In genomic region chr6:163287626-163288025, GRCh38 we compare ENCODE assay signal across 25 cellular contexts.
DNase-seq lines count a peak whose midpoint lies in the region; ATAC-seq, FAIRE-seq and TF ChIP-seq lines count a peak whose summit lies in the region.
"Had no signal": no experiment of that assay in that cellular context is flagged by ENCODE, and none has a peak within 500 bp of the region (broad histone marks: within the 10 kb centered on the region; RNA-seq: fewer than 3 reads in every experiment).

No MANE protein-coding gene starts in this region.

- H3K23ac ChIP-seq in neuronal stem cell (ENCODE audit: low read depth, low read length, poor library complexity): no peak overlapping the region

- H2BK120ac ChIP-seq in neuronal stem cell (ENCODE audit: low read depth, low read length): no peak overlapping the region

- H3K9me3 ChIP-seq in heart left ventricle: no peaks in the 10 kb centered on the region
- peaks cover 0 to 2% of the 10 kb centered on the region in 2 donors for H3K9me3 ChIP-seq in neuronal stem cell (replicated peaks in 1 of 2; ENCODE audit: control insufficient read depth in 2 of 2, insufficient read depth in 1 of 2, low read depth in 1 of 2, low read length in 2 of 2)
- H3K9me3 ChIP-seq in HepG2 (ENCODE audit: low read length): no peaks in the 10 kb centered on the region
- H3K9me3 ChIP-seq: BLaER1 had no signal

- no peak overlapping the region for H3K4ac ChIP-seq in neuronal stem cell (ENCODE audit: low read length)

- POLR2A ChIA-PET in HepG2 (lab: Yijun Ruan, JAX): no interaction called here

- CTCF ChIA-PET in HepG2 (lab: Yijun Ruan, JAX; ENCODE audit: low intra/inter-chr PET ratio, low total read pairs): no interaction called here

- H2BK5ac ChIP-seq in neuronal stem cell (ENCODE audit: low read length): peak overlapping the region; percentile 16

- no peak for TF ChIP-seq RAD21 in HepG2 (CRISPR knock-in tag; IDR thresholded peaks at IDR 0.05)

- H3K14ac ChIP-seq in neuronal stem cell (ENCODE audit: low read length): no peak overlapping the region

- no peak overlapping the region for H2AK5ac ChIP-seq in neuronal stem cell (ENCODE audit: low read depth, low read length)

- H3K18ac ChIP-seq in neuronal stem cell (ENCODE audit: low read length): no peak overlapping the region

- H3K79me2 ChIP-seq in HepG2 (ENCODE audit: insufficient read depth, low read length): no peaks in the 10 kb centered on the region

- FAIRE-seq in HepG2 (lab: Jason Lieb, UNC): no peak
- FAIRE-seq: D721Med, G401.6, HTR-8/SVneo had no signal

- TF ChIP-seq CTCF in heart left ventricle (IDR thresholded peaks at IDR 0.05): no peak
- no peak for TF ChIP-seq CTCF in HepG2 (CRISPR knock-in tag; IDR thresholded peaks at IDR 0.05)

- H2BK15ac ChIP-seq in neuronal stem cell (ENCODE audit: low read length): no peak overlapping the region

- no peaks in the 10 kb centered on the region for H3K79me1 ChIP-seq in neuronal stem cell (ENCODE audit: low read depth, low read length)

- H3K36me3 ChIP-seq in heart left ventricle (no peaks in the 10 kb centered on the region), neuronal stem cell (replicated peaks in 1 of 2; ENCODE audit: control insufficient read depth in 2 of 2, insufficient read depth in 2 of 2, low read length in 2 of 2) (no peaks in the 10 kb centered on the region), HepG2 (replicated peaks in 1 of 2; ENCODE audit: control insufficient read depth in 1 of 2, insufficient read depth in 2 of 2, low read length in 2 of 2) (no peaks in the 10 kb centered on the region)
- H3K36me3 ChIP-seq: BLaER1 had no signal

- 95 to 99% (median 97%) methylated on average over 8 of the region's 8 CpGs for WGBS in heart left ventricle, 4 donors
- WGBS in neuronal stem cell (ENCODE audit: extremely low coverage in 2 of 2, insufficient read length in 2 of 2, insufficient replicate concordance in 1 of 2), 2 donors: no CpG with 5 or more reads among the region's 8 CpGs
- 67% methylated on average over 8 of the region's 8 CpGs for WGBS in HepG2 (ENCODE audit: low lambda C conversion rate)

- H3K27me3 ChIP-seq in heart left ventricle (no peaks in the 10 kb centered on the region), neuronal stem cell (ENCODE audit: control insufficient read depth in 3 of 3, insufficient read depth in 3 of 3, low read depth in 1 of 3, low read length in 3 of 3) (no peaks in the 10 kb centered on the region), HepG2 (ENCODE audit: control insufficient read depth in 1 of 2, insufficient read depth in 2 of 2, low read length in 2 of 2) (peaks cover 2 to 13% of the 10 kb centered on the region in 2 experiments; a peak in 4 of 5 replicates)
- H3K27me3 ChIP-seq: BLaER1 had no signal

- DNase-seq in heart left ventricle (no peak), Right ventricle myocardium inferior (ENCODE audit: missing footprints) (no peak), astrocyte of the hippocampus (ENCODE audit: low read depth, low spot score) (peak; percentile 53), neuronal stem cell (ENCODE audit: low spot score) (no peak), NCI-H774 (lab: John Stamatoyannopoulos, UW) (no peak), HepG2 (ENCODE audit: low spot score) (no peak)
- DNase-seq: CD4-positive, CD25-positive, alpha-beta regulatory T cell; DMS53; H7; KBM-7; MV-4-11; NCI-H1105; NCI-H1436 treated with DMSO at 0.1 percent for 48 hours; NCI-H187 treated with DMSO at 0.1 percent for 48 hours; NCI-H446 treated with DMSO at 0.1 percent for 48 hours; NCI-H526; SIG-M5 had no signal

- no peak overlapping the region for H2AFZ ChIP-seq in neuronal stem cell (ENCODE audit: low read length)
- H2AFZ ChIP-seq in HepG2 (ENCODE audit: low read length): no peak overlapping the region

- no peak overlapping the region for H4K91ac ChIP-seq in neuronal stem cell (ENCODE audit: low read depth, low read length, poor library complexity)

- no peak overlapping the region for H3K9ac ChIP-seq in neuronal stem cell (ENCODE audit: low read depth, low read length, poor library complexity)
- H3K9ac ChIP-seq in HepG2 (ENCODE audit: insufficient read depth, low read depth, low read length): no peak overlapping the region
- H3K9ac ChIP-seq: BLaER1 had no signal

- no peak overlapping the region for H3K4me2 ChIP-seq in neuronal stem cell (ENCODE audit: insufficient read depth, low read length, poor library complexity, severe bottlenecking)
- no peak overlapping the region for H3K4me2 ChIP-seq in HepG2 (ENCODE audit: low read depth, low read length)
- H3K4me2 ChIP-seq: BLaER1 had no signal

- H3K4me1 ChIP-seq in heart left ventricle (peaks cover 0 to 15% (median 1%) of the 10 kb centered on the region in 12 donors), neuronal stem cell (ENCODE audit: control insufficient read depth in 2 of 2, insufficient read depth in 1 of 2, low read depth in 1 of 2, low read length in 2 of 2) (peaks cover 0 to 2% of the 10 kb centered on the region in 2 donors), HepG2 (ENCODE audit: insufficient read depth, low read length) (no peaks in the 10 kb centered on the region)
- H3K4me1 ChIP-seq: BLaER1 had no signal

- no peak for TF ChIP-seq POLR2A in heart left ventricle (IDR thresholded peaks at IDR 0.05)
- no peak for TF ChIP-seq POLR2A in HepG2 (IDR thresholded peaks at IDR 0.05; ENCODE audit: insufficient read depth in 1 of 2, low read depth in 2 of 2, low read length in 2 of 2)

- H2BK12ac ChIP-seq in neuronal stem cell (ENCODE audit: low read length): no peak overlapping the region

- H3K4me3 ChIP-seq in heart left ventricle: no peak overlapping the region
- no peak overlapping the region for H3K4me3 ChIP-seq in neuronal stem cell (ENCODE audit: low read length in 2 of 2)
- H3K4me3 ChIP-seq in HepG2 (replicated peaks in 1 of 3; ENCODE audit: insufficient read depth in 1 of 3, low read depth in 2 of 3, low read length in 3 of 3): no peak overlapping the region
- H3K4me3 ChIP-seq: BLaER1, SK-N-MC had no signal

- H4K8ac ChIP-seq in neuronal stem cell (ENCODE audit: low read depth, low read length): no peak overlapping the region

- H3K27ac ChIP-seq in heart left ventricle (peak overlapping the region in 10 of 12 donors; percentile 56 to 86 (median 84)), neuronal stem cell (replicated peaks; ENCODE audit: low read length) (no peak overlapping the region), HepG2 (ENCODE audit: extremely low read length, insufficient read depth, low read length) (no peak overlapping the region)
- H3K27ac ChIP-seq: BLaER1, RWPE1, SK-N-MC had no signal

- no peak for ATAC-seq in heart left ventricle
- ATAC-seq in Right ventricle myocardium inferior: no peak
- no peak for ATAC-seq in HG03442 (IDR thresholded peaks at IDR 0.05; ENCODE audit: unreplicated experiment)
- ATAC-seq in HepG2: no peak
- ATAC-seq: Panc1 had no signal

- BruUV-seq in HepG2 (replicated peaks; lab: Mats Ljungman, UMichigan): no TSS peak

- in situ Hi-C loops in HepG2 (cut with HindIII; ENCODE audit: extremely low pct_ligation_motif_present, low pct_unique_long_range_greater_than_20kb): no loop called here

- no peaks in the 10 kb centered on the region for H4K20me1 ChIP-seq in HepG2 (ENCODE audit: insufficient read depth, low read length)
- H4K20me1 ChIP-seq: BLaER1 had no signal

- intact Hi-C loops in heart left ventricle (cut with DNase I) (loop anchor here in 2 of 10 donors (5.0 to 10.0 kb wide), 2 partner anchors 75 to 127 kb away; partner anchors contain the start of gene QKI (in 1 of the 2)), Right ventricle myocardium inferior (cut with DNase I) (loop anchor here (2.0 to 10.0 kb wide), 3 partner anchors 70 to 817 kb away; no protein-coding TSS in a partner anchor), HepG2 (cut with micrococcal nuclease; ENCODE audit: unreplicated experiment) (no loop called here)

- TF ChIP-seq EP300 in HepG2 (IDR thresholded peaks at IDR 0.05; ENCODE audit: low read depth in 2 of 2, low read length in 2 of 2) (no peak), HepG2 (CRISPR knock-in tag; IDR thresholded peaks at IDR 0.05; ENCODE audit: borderline replicate concordance) (no peak)

TF ChIP-seq in HepG2, 621 proteins besides CTCF, POLR2A, EP300 and RAD21 (continues in another document):
- TF ChIP-seq ZNF850 (CRISPR knock-in tag; conservative IDR thresholded peaks at IDR 0.05) (no peak), ZNF513 (CRISPR knock-in tag; conservative IDR thresholded peaks at IDR 0.05) (no peak), NFKBIZ (CRISPR knock-in tag; IDR thresholded peaks at IDR 0.05) (no peak), MAZ (IDR thresholded peaks at IDR 0.05; ENCODE audit: borderline replicate concordance, low read depth, low read length) (no peak), MAZ (CRISPR knock-in tag; IDR thresholded peaks at IDR 0.05; ENCODE audit: low read depth) (no peak), ERF (CRISPR knock-in tag; IDR thresholded peaks at IDR 0.05) (no peak)
- TF ChIP-seq, protein P1, sequence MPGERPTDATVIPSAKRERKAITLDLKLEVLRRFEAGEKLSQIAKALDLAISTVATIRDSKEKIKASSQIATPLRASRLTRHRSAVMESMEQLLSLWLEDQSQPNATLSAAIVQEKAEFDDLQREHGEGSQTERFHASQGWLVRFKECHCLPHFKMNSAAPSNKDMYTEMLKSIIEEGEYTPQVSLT (CRISPR knock-in tag; IDR thresholded peaks at IDR 0.05; ENCODE audit: borderline replicate concordance, low read depth): no peak
- TF ChIP-seq, protein P2, sequence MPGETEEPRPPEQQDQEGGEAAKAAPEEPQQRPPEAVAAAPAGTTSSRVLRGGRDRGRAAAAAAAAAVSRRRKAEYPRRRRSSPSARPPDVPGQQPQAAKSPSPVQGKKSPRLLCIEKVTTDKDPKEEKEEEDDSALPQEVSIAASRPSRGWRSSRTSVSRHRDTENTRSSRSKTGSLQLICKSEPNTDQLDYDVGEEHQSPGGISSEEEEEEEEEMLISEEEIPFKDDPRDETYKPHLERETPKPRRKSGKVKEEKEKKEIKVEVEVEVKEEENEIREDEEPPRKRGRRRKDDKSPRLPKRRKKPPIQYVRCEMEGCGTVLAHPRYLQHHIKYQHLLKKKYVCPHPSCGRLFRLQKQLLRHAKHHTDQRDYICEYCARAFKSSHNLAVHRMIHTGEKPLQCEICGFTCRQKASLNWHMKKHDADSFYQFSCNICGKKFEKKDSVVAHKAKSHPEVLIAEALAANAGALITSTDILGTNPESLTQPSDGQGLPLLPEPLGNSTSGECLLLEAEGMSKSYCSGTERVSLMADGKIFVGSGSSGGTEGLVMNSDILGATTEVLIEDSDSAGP (CRISPR knock-in tag; IDR thresholded peaks at IDR 0.05; ENCODE audit: borderline replicate concordance): no peak

Comparison
In these comparisons a context has a peak if more than half of its experiments do, and no peak if none do; other contexts are left out.
1. H3K27ac ChIP-seq: peak in heart left ventricle (10 of 12); none in neuronal stem cell (single experiment) and HepG2 (single experiment).